20 cellular contexts compared by ENCODE assay signal in the genomic region with DNA sequence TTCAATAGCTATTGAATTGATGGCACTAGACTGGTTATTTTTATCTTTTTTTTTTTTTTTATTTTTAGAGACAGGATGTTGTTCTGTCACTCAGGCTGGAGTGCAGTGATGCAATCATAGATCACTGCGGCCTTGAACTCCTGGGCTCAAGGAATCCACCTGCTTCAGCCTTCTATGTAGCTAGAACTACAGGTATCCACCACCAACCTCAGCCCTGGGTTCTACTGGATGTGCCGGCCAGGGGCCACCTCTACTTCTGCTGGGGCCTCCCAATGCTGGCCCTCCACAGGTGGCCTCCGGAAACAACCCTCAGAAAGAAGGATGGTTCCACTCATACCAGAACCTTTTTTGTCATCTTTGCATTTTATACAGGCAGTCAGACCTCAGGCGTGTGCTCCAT.
DNase-seq lines count a peak whose midpoint lies in the region; ATAC-seq and TF ChIP-seq lines count a peak whose summit lies in the region.
"Had no signal": no experiment of that assay in that cellular context is flagged by ENCODE, and none has a peak within 500 bp of the region (broad histone marks: within the 10 kb centered on the region; RNA-seq: fewer than 3 reads in every experiment).

No MANE protein-coding gene starts in this region.

- H3K9me3 Mint-ChIP-seq in activated CD4-positive, alpha-beta T cell treated with anti-CD3 and anti-CD28 coated beads, Interleukin-2, amount 10 ng/mL, durations not matched to agents 24 days and 14 days = no peaks in the 10 kb centered on the region
- H3K9me3 Mint-ChIP-seq in memory B cell = no peaks in the 10 kb centered on the region
- H3K9me3 Mint-ChIP-seq: activated naive CD8-positive, alpha-beta T cell treated with anti-CD3 and anti-CD28 coated beads, Interleukin-2, amount 50 U/mL, for 24 hours; natural killer cell had no signal

- TF ChIP-seq EP300 in transverse colon (IDR thresholded peaks at IDR 0.05; ENCODE audit: low read depth) = no peak

- H3K36me3 Mint-ChIP-seq in activated CD4-positive, alpha-beta T cell treated with anti-CD3 and anti-CD28 coated beads, Interleukin-2, amount 10 ng/mL, durations not matched to agents 24 days and 14 days (ENCODE audit: low read depth) = no peaks in the 10 kb centered on the region
- no peaks in the 10 kb centered on the region for H3K36me3 Mint-ChIP-seq in memory B cell
- H3K36me3 Mint-ChIP-seq: CD14-positive monocyte, natural killer cell had no signal

- in situ Hi-C loops in transverse colon (cut with MboI; ENCODE audit: low pct_ligation_motif_present in 1 of 4, low pct_unique_long_range_greater_than_20kb in 1 of 4, low sequenced_read_pairs in 3 of 4) = no loop called here

- H3K4me3 Mint-ChIP-seq in activated CD4-positive, alpha-beta T cell treated with anti-CD3 and anti-CD28 coated beads, Interleukin-2, amount 10 ng/mL, durations not matched to agents 24 days and 14 days = no peak overlapping the region
- H3K4me3 Mint-ChIP-seq in memory B cell = no peak overlapping the region
- H3K4me3 Mint-ChIP-seq: CD14-positive monocyte; natural killer cell; stimulated activated naive CD8-positive, alpha-beta T cell treated with anti-CD3 and anti-CD28 coated beads, Interleukin-15, Interleukin-2, amounts not matched to agents 100 ng/mL and 50 ng/mL, for 24 hours had no signal

- H3K36me3 ChIP-seq in heart right ventricle = no peaks in the 10 kb centered on the region
- H3K36me3 ChIP-seq in transverse colon = no peaks in the 10 kb centered on the region
- H3K36me3 ChIP-seq: esophagus squamous epithelium had no signal

- H3K4me3 ChIP-seq in heart right ventricle = no peak overlapping the region
- no peak overlapping the region for H3K4me3 ChIP-seq in transverse colon
- H3K4me3 ChIP-seq: esophagus squamous epithelium, lung, psoas muscle had no signal

- intact Hi-C loops in activated CD4-positive, alpha-beta T cell treated with anti-CD3 and anti-CD28 coated beads, Interleukin-2, amount 10 ng/mL, durations not matched to agents 24 days and 14 days (cut with micrococcal nuclease) = no loop called here
- intact Hi-C loops in heart right ventricle (cut with DNase I) (no loop called here), transverse colon (cut with DNase I; ENCODE audit: low total_unique reads) (no loop called here)

- DNase-seq in activated CD4-positive, alpha-beta T cell treated with anti-CD3 and anti-CD28 coated beads, Interleukin-2, amount 10 ng/mL, durations not matched to agents 24 days and 14 days = peak; percentile 65
- no peak for DNase-seq in activated CD4-positive, alpha-beta T cell treated with anti-CD3 and anti-CD28 coated beads for 48 hours
- DNase-seq in memory B cell (ENCODE audit: low spot score in 2 of 2) (no peak), heart right ventricle (no peak), GF-D8 (lab: John Stamatoyannopoulos, UW) (no peak), transverse colon (no peak)
- DNase-seq: activated naive CD8-positive, alpha-beta T cell treated with anti-CD3 and anti-CD28 coated beads, Interleukin-2, amount 50 U/mL, for 24 hours; activated T-cell treated with anti-CD3 and anti-CD28 coated beads, Interleukin-2, amount 50 U/mL, for 1 hour; DMS79; esophagus squamous epithelium; natural killer cell; NCI-H187 treated with DMSO at 0.1 percent for 48 hours; NCI-H446 treated with DMSO at 0.1 percent for 48 hours; psoas muscle; Right ventricle myocardium superior had no signal

- H3K27me3 Mint-ChIP-seq in activated CD4-positive, alpha-beta T cell treated with anti-CD3 and anti-CD28 coated beads, Interleukin-2, amount 10 ng/mL, durations not matched to agents 24 days and 14 days = no peaks in the 10 kb centered on the region
- H3K27me3 Mint-ChIP-seq in memory B cell = no peaks in the 10 kb centered on the region
- H3K27me3 Mint-ChIP-seq: stimulated activated naive CD8-positive, alpha-beta T cell treated with anti-CD3 and anti-CD28 coated beads, Interleukin-15, Interleukin-2, amounts not matched to agents 100 ng/mL and 50 ng/mL, for 24 hours had no signal

- no peak for TF ChIP-seq POLR2A in transverse colon (IDR thresholded peaks at IDR 0.05)

- H3K4me1 Mint-ChIP-seq in activated CD4-positive, alpha-beta T cell treated with anti-CD3 and anti-CD28 coated beads, Interleukin-2, amount 10 ng/mL, durations not matched to agents 24 days and 14 days = peaks cover 14% of the 10 kb centered on the region
- H3K4me1 Mint-ChIP-seq in memory B cell = peaks cover 21% of the 10 kb centered on the region
- H3K4me1 Mint-ChIP-seq: CD14-positive monocyte had no signal

- TF ChIP-seq CTCF in heart right ventricle (IDR thresholded peaks at IDR 0.05) = no peak
- TF ChIP-seq CTCF in transverse colon (IDR thresholded peaks at IDR 0.05) = no peak

- H3K27me3 ChIP-seq in heart right ventricle = peaks cover 0 to 10% (median 4%) of the 10 kb centered on the region in 7 donors
- H3K27me3 ChIP-seq in transverse colon = no peaks in the 10 kb centered on the region

- H3K9me3 ChIP-seq in heart right ventricle = no peaks in the 10 kb centered on the region
- no peaks in the 10 kb centered on the region for H3K9me3 ChIP-seq in transverse colon
- H3K9me3 ChIP-seq: esophagus squamous epithelium, psoas muscle had no signal

- H3K27ac ChIP-seq in heart right ventricle (no peak overlapping the region), transverse colon (no peak overlapping the region)
- H3K27ac ChIP-seq: esophagus squamous epithelium, psoas muscle had no signal

- H3K27ac Mint-ChIP-seq in activated CD4-positive, alpha-beta T cell treated with anti-CD3 and anti-CD28 coated beads, Interleukin-2, amount 10 ng/mL, durations not matched to agents 24 days and 14 days = no peak overlapping the region
- peak overlapping the region; percentile 45 for H3K27ac Mint-ChIP-seq in memory B cell
- H3K27ac Mint-ChIP-seq: activated naive CD8-positive, alpha-beta T cell treated with anti-CD3 and anti-CD28 coated beads, Interleukin-2, amount 50 U/mL, for 24 hours; CD14-positive monocyte; natural killer cell; stimulated activated naive CD8-positive, alpha-beta T cell treated with anti-CD3 and anti-CD28 coated beads, Interleukin-15, Interleukin-2, amounts not matched to agents 100 ng/mL and 50 ng/mL, for 24 hours had no signal

- H3K4me1 ChIP-seq in heart right ventricle (peaks cover 0 to 6% (median 0%) of the 10 kb centered on the region in 9 donors), transverse colon (no peaks in the 10 kb centered on the region)
- H3K4me1 ChIP-seq: esophagus squamous epithelium, psoas muscle had no signal

- WGBS in heart right ventricle, 2 donors = 89 to 90% methylated on average over 4 of the region's 4 CpGs
- 67 to 74% methylated on average over 1 to 4 of the region's 4 CpGs for WGBS in transverse colon (ENCODE audit: low coverage in 1 of 2), 2 donors

- ATAC-seq in GM19023 (IDR thresholded peaks at IDR 0.05; ENCODE audit: unreplicated experiment) (peak; percentile 42), HG02885 (IDR thresholded peaks at IDR 0.05; ENCODE audit: poor library complexity, unreplicated experiment) (peak; percentile 70), memory B cell (ENCODE audit: low read depth) (peak; percentile 87), heart right ventricle (no peak)
- ATAC-seq: activated naive CD8-positive, alpha-beta T cell treated with anti-CD3 and anti-CD28 coated beads, Interleukin-2, amount 50 U/mL, for 24 hours; psoas muscle had no signal

Comparison
In these comparisons a context has a peak if more than half of its experiments do, and no peak if none do; other contexts are left out.
1. ATAC-seq: peak in GM19023 (single experiment), HG02885 (single experiment) and memory B cell (single experiment); none in heart right ventricle (0 of 8).